In genomic region chr4:69523385-69524132, GRCh38 we compare ENCODE assay signal across 1 cellular context.
TF ChIP-seq lines count a peak whose summit lies in the region.

No MANE protein-coding gene starts in this region.

TF ChIP-seq in GM23338, 12 proteins besides CTCF, POLR2A, EP300 and RAD21:
- TF ChIP-seq EZH2phosphoT487 (IDR thresholded peaks at IDR 0.05; ENCODE audit: unreplicated experiment), result no peak
- TF ChIP-seq ZNF462 (CRISPR knock-in tag; IDR thresholded peaks at IDR 0.05), result 0 out of 2 replicates have a peak, but pooled peaks have one; percentile 26
- peak; percentile 80 for TF ChIP-seq NANOG (IDR thresholded peaks at IDR 0.05; ENCODE audit: borderline replicate concordance)
TF ChIP-seq in GM23338: peak in this region for 2.
